In the genomic region with DNA sequence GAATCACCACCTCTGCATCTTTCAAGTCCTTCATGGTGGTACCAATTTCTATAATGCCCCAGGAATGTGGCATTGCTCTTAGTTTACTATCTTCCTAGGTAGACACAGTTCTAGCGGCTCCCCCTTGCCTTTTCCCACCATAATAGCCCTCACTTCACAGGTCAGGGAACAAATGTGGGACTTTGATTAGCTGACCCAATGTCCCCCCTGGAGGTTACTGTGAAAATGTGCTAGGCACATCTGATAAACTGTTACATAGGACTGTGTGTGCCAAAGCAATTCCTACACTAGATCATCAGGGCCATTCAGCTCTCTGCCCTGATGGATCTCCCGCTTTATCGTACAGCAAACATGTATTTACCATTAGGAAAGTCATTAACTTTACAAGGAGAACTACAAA, we compare ENCODE assay signal across 4 cellular contexts.
TF ChIP-seq lines count a peak whose summit lies in the region.

No MANE protein-coding gene starts in this region.

TF ChIP-seq in SK-N-SH, 30 proteins besides CTCF, POLR2A, EP300 and RAD21:
- TF ChIP-seq MXI1 (IDR thresholded peaks at IDR 0.05; ENCODE audit: low read depth, low read length) (no peak), EZH2phosphoT487 (IDR thresholded peaks at IDR 0.05; ENCODE audit: borderline replicate concordance, low read depth) (no peak), FOXM1 (IDR thresholded peaks at IDR 0.05; ENCODE audit: low read depth) (no peak), ELF1 (IDR thresholded peaks at IDR 0.05) (no peak), GATA2 (CRISPR knock-in tag; IDR thresholded peaks at IDR 0.05) (0 out of 2 replicates have a peak, but pooled peaks have one; percentile 23)
- TF ChIP-seq, protein P1, sequence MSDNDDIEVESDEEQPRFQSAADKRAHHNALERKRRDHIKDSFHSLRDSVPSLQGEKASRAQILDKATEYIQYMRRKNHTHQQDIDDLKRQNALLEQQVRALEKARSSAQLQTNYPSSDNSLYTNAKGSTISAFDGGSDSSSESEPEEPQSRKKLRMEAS (IDR thresholded peaks at IDR 0.05; ENCODE audit: low read depth) = no peak

TF ChIP-seq in SK-N-SH treated with all-trans-retinoic acid at 6 μM for 48 hours, 23 proteins besides CTCF, POLR2A, EP300 and RAD21 (continues in another document):
- TF ChIP-seq CSDC2 (CRISPR knock-in tag; IDR thresholded peaks at IDR 0.05) (no peak), ESRRG (CRISPR knock-in tag; IDR thresholded peaks at IDR 0.05) (no peak), ISL1 (CRISPR knock-in tag; IDR thresholded peaks at IDR 0.05) (no peak), ZC3H10 (CRISPR knock-in tag; IDR thresholded peaks at IDR 0.05) (no peak), ARNTL (CRISPR knock-in tag; IDR thresholded peaks at IDR 0.05; ENCODE audit: borderline replicate concordance, low read depth) (no peak), RARB (CRISPR knock-in tag; IDR thresholded peaks at IDR 0.05) (no peak), OSR1 (CRISPR knock-in tag; IDR thresholded peaks at IDR 0.05) (no peak), ZFP3 (CRISPR knock-in tag; IDR thresholded peaks at IDR 0.05) (no peak), BACH2 (CRISPR knock-in tag; IDR thresholded peaks at IDR 0.05; ENCODE audit: borderline replicate concordance) (no peak), SNAI2 (CRISPR knock-in tag; IDR thresholded peaks at IDR 0.05) (no peak), ZNF8 (CRISPR knock-in tag; IDR thresholded peaks at IDR 0.05) (no peak), ZNF565 (CRISPR knock-in tag; conservative IDR thresholded peaks at IDR 0.05; ENCODE audit: low read depth) (no peak), TCF4 (CRISPR knock-in tag; IDR thresholded peaks at IDR 0.05; ENCODE audit: borderline replicate concordance) (no peak), PPARA (CRISPR knock-in tag; IDR thresholded peaks at IDR 0.05; ENCODE audit: borderline replicate concordance) (no peak)
- TF ChIP-seq, protein P2, sequence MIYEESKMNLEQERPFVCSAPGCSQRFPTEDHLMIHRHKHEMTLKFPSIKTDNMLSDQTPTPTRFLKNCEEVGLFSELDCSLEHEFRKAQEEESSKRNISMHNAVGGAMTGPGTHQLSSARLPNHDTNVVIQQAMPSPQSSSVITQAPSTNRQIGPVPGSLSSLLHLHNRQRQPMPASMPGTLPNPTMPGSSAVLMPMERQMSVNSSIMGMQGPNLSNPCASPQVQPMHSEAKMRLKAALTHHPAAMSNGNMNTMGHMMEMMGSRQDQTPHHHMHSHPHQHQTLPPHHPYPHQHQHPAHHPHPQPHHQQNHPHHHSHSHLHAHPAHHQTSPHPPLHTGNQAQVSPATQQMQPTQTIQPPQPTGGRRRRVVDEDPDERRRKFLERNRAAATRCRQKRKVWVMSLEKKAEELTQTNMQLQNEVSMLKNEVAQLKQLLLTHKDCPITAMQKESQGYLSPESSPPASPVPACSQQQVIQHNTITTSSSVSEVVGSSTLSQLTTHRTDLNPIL (CRISPR knock-in tag; IDR thresholded peaks at IDR 0.05; ENCODE audit: low read depth) = no peak
- TF ChIP-seq, protein P3, sequence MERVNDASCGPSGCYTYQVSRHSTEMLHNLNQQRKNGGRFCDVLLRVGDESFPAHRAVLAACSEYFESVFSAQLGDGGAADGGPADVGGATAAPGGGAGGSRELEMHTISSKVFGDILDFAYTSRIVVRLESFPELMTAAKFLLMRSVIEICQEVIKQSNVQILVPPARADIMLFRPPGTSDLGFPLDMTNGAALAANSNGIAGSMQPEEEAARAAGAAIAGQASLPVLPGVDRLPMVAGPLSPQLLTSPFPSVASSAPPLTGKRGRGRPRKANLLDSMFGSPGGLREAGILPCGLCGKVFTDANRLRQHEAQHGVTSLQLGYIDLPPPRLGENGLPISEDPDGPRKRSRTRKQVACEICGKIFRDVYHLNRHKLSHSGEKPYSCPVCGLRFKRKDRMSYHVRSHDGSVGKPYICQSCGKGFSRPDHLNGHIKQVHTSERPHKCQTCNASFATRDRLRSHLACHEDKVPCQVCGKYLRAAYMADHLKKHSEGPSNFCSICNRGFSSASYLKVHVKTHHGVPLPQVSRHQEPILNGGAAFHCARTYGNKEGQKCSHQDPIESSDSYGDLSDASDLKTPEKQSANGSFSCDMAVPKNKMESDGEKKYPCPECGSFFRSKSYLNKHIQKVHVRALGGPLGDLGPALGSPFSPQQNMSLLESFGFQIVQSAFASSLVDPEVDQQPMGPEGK (CRISPR knock-in tag; IDR thresholded peaks at IDR 0.05; ENCODE audit: borderline replicate concordance) = no peak
- TF ChIP-seq, protein P4, sequence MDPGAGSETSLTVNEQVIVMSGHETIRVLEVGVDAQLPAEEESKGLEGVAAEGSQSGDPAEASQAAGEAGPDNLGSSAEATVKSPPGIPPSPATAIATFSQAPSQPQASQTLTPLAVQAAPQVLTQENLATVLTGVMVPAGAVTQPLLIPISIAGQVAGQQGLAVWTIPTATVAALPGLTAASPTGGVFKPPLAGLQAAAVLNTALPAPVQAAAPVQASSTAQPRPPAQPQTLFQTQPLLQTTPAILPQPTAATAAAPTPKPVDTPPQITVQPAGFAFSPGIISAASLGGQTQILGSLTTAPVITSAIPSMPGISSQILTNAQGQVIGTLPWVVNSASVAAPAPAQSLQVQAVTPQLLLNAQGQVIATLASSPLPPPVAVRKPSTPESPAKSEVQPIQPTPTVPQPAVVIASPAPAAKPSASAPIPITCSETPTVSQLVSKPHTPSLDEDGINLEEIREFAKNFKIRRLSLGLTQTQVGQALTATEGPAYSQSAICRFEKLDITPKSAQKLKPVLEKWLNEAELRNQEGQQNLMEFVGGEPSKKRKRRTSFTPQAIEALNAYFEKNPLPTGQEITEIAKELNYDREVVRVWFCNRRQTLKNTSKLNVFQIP (CRISPR knock-in tag; IDR thresholded peaks at IDR 0.05; ENCODE audit: borderline replicate concordance, low read depth) = no peak

TF ChIP-seq in H1, 55 proteins besides CTCF, POLR2A, EP300 and RAD21:
- TF ChIP-seq EZH2 (IDR thresholded peaks at IDR 0.05; ENCODE audit: low read depth, low read length, severe bottlenecking) (no peak), PHF8 (conservative IDR thresholded peaks at IDR 0.05; ENCODE audit: low read depth, low read length) (no peak), RFX5 (IDR thresholded peaks at IDR 0.05; ENCODE audit: borderline replicate concordance, low read depth, low read length) (no peak), HDAC6 (IDR thresholded peaks at IDR 0.05; ENCODE audit: low read depth, low read length) (no peak), TEAD4 (IDR thresholded peaks at IDR 0.05; ENCODE audit: low read depth, low read length) (no peak), NRF1 (IDR thresholded peaks at IDR 0.05; ENCODE audit: low read depth, low read length) (no peak), CEBPB (IDR thresholded peaks at IDR 0.05; ENCODE audit: low read depth, low read length) (no peak), SIN3A (conservative IDR thresholded peaks at IDR 0.05 in 1 of 2, IDR thresholded peaks at IDR 0.05 in 1 of 2; ENCODE audit: low read depth in 1 of 2, low read length in 2 of 2) (no peak), KDM1A (IDR thresholded peaks at IDR 0.05; ENCODE audit: borderline replicate concordance, low read length) (no peak), SUZ12 (IDR thresholded peaks at IDR 0.05; ENCODE audit: low read length) (no peak), POU5F1 (IDR thresholded peaks at IDR 0.05; ENCODE audit: low read depth, low read length) (no peak), TBP (IDR thresholded peaks at IDR 0.05; ENCODE audit: low read depth, low read length) (no peak), BCL11A (IDR thresholded peaks at IDR 0.05; ENCODE audit: low read depth in 2 of 2, low read length in 2 of 2) (no peak), ZNF274 (IDR thresholded peaks at IDR 0.05; ENCODE audit: borderline replicate concordance, extremely low read depth, low read length) (no peak), EGR1 (IDR thresholded peaks at IDR 0.05; ENCODE audit: borderline replicate concordance, low read depth, low read length) (no peak), BACH1 (IDR thresholded peaks at IDR 0.05; ENCODE audit: low read length) (no peak)
- TF ChIP-seq, protein P5, sequence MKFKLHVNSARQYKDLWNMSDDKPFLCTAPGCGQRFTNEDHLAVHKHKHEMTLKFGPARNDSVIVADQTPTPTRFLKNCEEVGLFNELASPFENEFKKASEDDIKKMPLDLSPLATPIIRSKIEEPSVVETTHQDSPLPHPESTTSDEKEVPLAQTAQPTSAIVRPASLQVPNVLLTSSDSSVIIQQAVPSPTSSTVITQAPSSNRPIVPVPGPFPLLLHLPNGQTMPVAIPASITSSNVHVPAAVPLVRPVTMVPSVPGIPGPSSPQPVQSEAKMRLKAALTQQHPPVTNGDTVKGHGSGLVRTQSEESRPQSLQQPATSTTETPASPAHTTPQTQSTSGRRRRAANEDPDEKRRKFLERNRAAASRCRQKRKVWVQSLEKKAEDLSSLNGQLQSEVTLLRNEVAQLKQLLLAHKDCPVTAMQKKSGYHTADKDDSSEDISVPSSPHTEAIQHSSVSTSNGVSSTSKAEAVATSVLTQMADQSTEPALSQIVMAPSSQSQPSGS (IDR thresholded peaks at IDR 0.05; ENCODE audit: low read length) = no peak

TF ChIP-seq in HepG2, 621 proteins besides CTCF, POLR2A, EP300 and RAD21:
- TF ChIP-seq GZF1 (CRISPR knock-in tag; IDR thresholded peaks at IDR 0.05) = no peak
- TF ChIP-seq, protein P6, sequence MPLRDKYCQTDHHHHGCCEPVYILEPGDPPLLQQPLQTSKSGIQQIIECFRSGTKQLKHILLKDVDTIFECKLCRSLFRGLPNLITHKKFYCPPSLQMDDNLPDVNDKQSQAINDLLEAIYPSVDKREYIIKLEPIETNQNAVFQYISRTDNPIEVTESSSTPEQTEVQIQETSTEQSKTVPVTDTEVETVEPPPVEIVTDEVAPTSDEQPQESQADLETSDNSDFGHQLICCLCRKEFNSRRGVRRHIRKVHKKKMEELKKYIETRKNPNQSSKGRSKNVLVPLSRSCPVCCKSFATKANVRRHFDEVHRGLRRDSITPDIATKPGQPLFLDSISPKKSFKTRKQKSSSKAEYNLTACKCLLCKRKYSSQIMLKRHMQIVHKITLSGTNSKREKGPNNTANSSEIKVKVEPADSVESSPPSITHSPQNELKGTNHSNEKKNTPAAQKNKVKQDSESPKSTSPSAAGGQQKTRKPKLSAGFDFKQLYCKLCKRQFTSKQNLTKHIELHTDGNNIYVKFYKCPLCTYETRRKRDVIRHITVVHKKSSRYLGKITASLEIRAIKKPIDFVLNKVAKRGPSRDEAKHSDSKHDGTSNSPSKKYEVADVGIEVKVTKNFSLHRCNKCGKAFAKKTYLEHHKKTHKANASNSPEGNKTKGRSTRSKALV (CRISPR knock-in tag; IDR thresholded peaks at IDR 0.05) = no peak
- no peak for TF ChIP-seq ZNF383 (CRISPR knock-in tag; IDR thresholded peaks at IDR 0.05; ENCODE audit: borderline replicate concordance)
- no peak for TF ChIP-seq ZNF598 (CRISPR knock-in tag; IDR thresholded peaks at IDR 0.05; ENCODE audit: borderline replicate concordance)
- TF ChIP-seq, protein P7, sequence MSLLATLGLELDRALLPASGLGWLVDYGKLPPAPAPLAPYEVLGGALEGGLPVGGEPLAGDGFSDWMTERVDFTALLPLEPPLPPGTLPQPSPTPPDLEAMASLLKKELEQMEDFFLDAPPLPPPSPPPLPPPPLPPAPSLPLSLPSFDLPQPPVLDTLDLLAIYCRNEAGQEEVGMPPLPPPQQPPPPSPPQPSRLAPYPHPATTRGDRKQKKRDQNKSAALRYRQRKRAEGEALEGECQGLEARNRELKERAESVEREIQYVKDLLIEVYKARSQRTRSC (CRISPR knock-in tag; IDR thresholded peaks at IDR 0.05; ENCODE audit: low read depth) = no peak
- TF ChIP-seq FOXA1 (IDR thresholded peaks at IDR 0.05) = no peak
- no peak for TF ChIP-seq FOXA1 (CRISPR knock-in tag; IDR thresholded peaks at IDR 0.05)
- no peak for TF ChIP-seq ZBTB38 (CRISPR knock-in tag; IDR thresholded peaks at IDR 0.05)
- TF ChIP-seq NR2C2 (CRISPR knock-in tag; IDR thresholded peaks at IDR 0.05; ENCODE audit: borderline replicate concordance) = no peak
- TF ChIP-seq KLF6 (CRISPR knock-in tag; IDR thresholded peaks at IDR 0.05) = no peak
- TF ChIP-seq SRY (CRISPR knock-in tag; IDR thresholded peaks at IDR 0.05) = no peak
